In the genomic region with DNA sequence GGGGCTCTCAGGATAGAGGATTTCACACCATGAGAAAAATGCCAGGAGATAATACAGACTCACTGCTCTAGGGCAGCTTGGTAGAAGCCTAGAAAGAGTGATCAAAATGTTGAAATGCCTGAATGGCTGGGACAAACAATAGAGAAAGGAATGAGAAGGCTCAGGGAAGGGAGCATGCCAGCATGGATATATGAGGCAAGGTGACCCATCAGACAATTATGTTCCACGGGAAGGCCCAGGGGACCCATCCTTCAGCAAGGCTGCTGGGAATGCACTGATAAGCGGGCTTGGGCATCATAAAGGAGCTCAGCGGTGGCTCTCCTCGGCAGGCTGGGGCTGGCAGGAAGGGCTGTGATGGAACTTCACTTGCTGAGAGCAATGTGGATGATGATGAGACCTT, we compare ENCODE assay signal across 30 cellular contexts. TPM values are rescaled to one million over a fixed set of nuclear protein-coding genes. Genes with fewer than 3 reads are reported as not detected.
"Had no signal": no experiment of that assay in that cellular context is flagged by ENCODE, and none has a peak within 500 bp of the region (broad histone marks: within the 10 kb centered on the region; RNA-seq: fewer than 3 reads in every experiment).

No MANE protein-coding gene starts in this region.

- H3K4me3 ChIP-seq: cardiac muscle cell, MG63 had no signal

- ATAC-seq: activated CD8-positive, alpha-beta memory T cell treated with anti-CD3 and anti-CD28 coated beads, Interleukin-2, amount 10 ng/mL, durations not matched to agents 7 days and 5 days; activated T-cell treated with anti-CD3 and anti-CD28 coated beads, Interleukin-2, amount 50 U/mL, for 4 hours; T-cell had no signal

- H3K27me3 ChIP-seq: brain microvascular endothelial cell, cardiac muscle cell, MG63 had no signal

- H3K27me3 Mint-ChIP-seq: activated B cell treated with CpG ODN at 0.5 μM for 24 hours; activated CD4-positive, alpha-beta T cell treated with anti-CD3 and anti-CD28 coated beads, Interleukin-2, amount 10 ng/mL, durations not matched to agents 24 days and 14 days; activated CD8-positive, alpha-beta memory T cell treated with anti-CD3 and anti-CD28 coated beads, Interleukin-2, amount 10 ng/mL, durations not matched to agents 7 days and 5 days; activated naive CD8-positive, alpha-beta T cell treated with anti-CD3 and anti-CD28 coated beads for 36 hours; T-cell had no signal

- H3K9me3 ChIP-seq: MG63 had no signal

- H3K4me3 Mint-ChIP-seq: activated B cell treated with CpG ODN at 0.5 μM for 24 hours; activated CD4-positive, alpha-beta T cell treated with anti-CD3 and anti-CD28 coated beads, Interleukin-2, amount 10 ng/mL, durations not matched to agents 24 days and 14 days; activated CD8-positive, alpha-beta memory T cell treated with anti-CD3 and anti-CD28 coated beads, Interleukin-2, amount 10 ng/mL, durations not matched to agents 7 days and 5 days; activated naive CD4-positive, alpha-beta T cell treated with anti-CD3 and anti-CD28 coated beads for 36 hours; activated naive CD8-positive, alpha-beta T cell treated with anti-CD3 and anti-CD28 coated beads for 36 hours; activated T-cell treated with anti-CD3 and anti-CD28 coated beads, Interleukin-2, amount 50 U/mL, for 4 hours; T-cell had no signal

- DNase-seq: activated B cell treated with CpG ODN at 0.5 μM for 24 hours; activated CD4-positive, alpha-beta T cell treated with anti-CD3 and anti-CD28 coated beads for 1 hour; activated CD4-positive, alpha-beta T cell treated with anti-CD3 and anti-CD28 coated beads, Interleukin-2, amount 10 ng/mL, durations not matched to agents 24 days and 14 days; activated CD4-positive, alpha-beta T cell treated with anti-CD3 and anti-CD28 coated beads, Interleukin-2, amount 50 U/mL, for 48 hours; activated CD8-positive, alpha-beta memory T cell treated with anti-CD3 and anti-CD28 coated beads, Interleukin-2, amount 10 ng/mL, durations not matched to agents 7 days and 5 days; activated gamma-delta T cell; activated naive CD4-positive, alpha-beta T cell treated with anti-CD3 and anti-CD28 coated beads for 36 hours; activated naive CD8-positive, alpha-beta T cell treated with anti-CD3 and anti-CD28 coated beads for 36 hours; activated T-cell treated with anti-CD3 and anti-CD28 coated beads, Interleukin-2, amount 50 U/mL, for 4 hours; brain microvascular endothelial cell; KBM-7; MG63; MV-4-11; NCI-H1092 treated with DMSO at 0.1 percent for 48 hours; NCI-H1417 treated with DMSO at 0.1 percent for 48 hours; NCI-H1694; NCI-H2029; NCI-H2171 treated with DMSO at 0.1 percent for 48 hours; NCI-H226; NCI-H526; NCI-H82; SIG-M5; T-cell; T-helper 2 cell; T1000 had no signal

- H3K27ac ChIP-seq: brain microvascular endothelial cell, cardiac muscle cell had no signal

- H3K27ac Mint-ChIP-seq: activated B cell treated with CpG ODN at 0.5 μM for 24 hours; activated CD4-positive, alpha-beta T cell treated with anti-CD3 and anti-CD28 coated beads, Interleukin-2, amount 10 ng/mL, durations not matched to agents 24 days and 14 days; activated CD8-positive, alpha-beta memory T cell treated with anti-CD3 and anti-CD28 coated beads, Interleukin-2, amount 10 ng/mL, durations not matched to agents 7 days and 5 days; activated naive CD4-positive, alpha-beta T cell treated with anti-CD3 and anti-CD28 coated beads for 36 hours; activated naive CD8-positive, alpha-beta T cell treated with anti-CD3 and anti-CD28 coated beads for 36 hours; T-cell had no signal

- H3K9me3 Mint-ChIP-seq: activated B cell treated with CpG ODN at 0.5 μM for 24 hours; activated CD4-positive, alpha-beta T cell treated with anti-CD3 and anti-CD28 coated beads, Interleukin-2, amount 10 ng/mL, durations not matched to agents 24 days and 14 days; activated naive CD4-positive, alpha-beta T cell treated with anti-CD3 and anti-CD28 coated beads for 36 hours; activated naive CD8-positive, alpha-beta T cell treated with anti-CD3 and anti-CD28 coated beads for 36 hours; activated T-cell treated with anti-CD3 and anti-CD28 coated beads, Interleukin-2, amount 50 U/mL, for 4 hours had no signal

RNA-seq across cellular contexts. Expression of a gene that starts 38.5 kb away (rescaled TPM):
- total RNA-seq: activated B cell treated with CpG ODN at 0.5 μM for 24 hours; activated CD4-positive, alpha-beta T cell treated with anti-CD3 and anti-CD28 coated beads, Interleukin-2, amount 10 ng/mL, durations not matched to agents 24 days and 14 days; activated CD8-positive, alpha-beta memory T cell treated with anti-CD3 and anti-CD28 coated beads, Interleukin-2, amount 10 ng/mL, durations not matched to agents 7 days and 5 days; activated naive CD4-positive, alpha-beta T cell treated with anti-CD3 and anti-CD28 coated beads for 36 hours; activated naive CD8-positive, alpha-beta T cell treated with anti-CD3 and anti-CD28 coated beads for 36 hours; activated T-cell treated with anti-CD3 and anti-CD28 coated beads, Interleukin-2, amount 50 U/mL, for 4 hours; cardiac muscle cell; NCI-H460; OCI-LY7; RPMI7951; T-cell had no signal
- polyA plus RNA-seq: adipose tissue, cardiac muscle cell had no signal
